ENCODE assay signal across 1 cellular context in the genomic region with DNA sequence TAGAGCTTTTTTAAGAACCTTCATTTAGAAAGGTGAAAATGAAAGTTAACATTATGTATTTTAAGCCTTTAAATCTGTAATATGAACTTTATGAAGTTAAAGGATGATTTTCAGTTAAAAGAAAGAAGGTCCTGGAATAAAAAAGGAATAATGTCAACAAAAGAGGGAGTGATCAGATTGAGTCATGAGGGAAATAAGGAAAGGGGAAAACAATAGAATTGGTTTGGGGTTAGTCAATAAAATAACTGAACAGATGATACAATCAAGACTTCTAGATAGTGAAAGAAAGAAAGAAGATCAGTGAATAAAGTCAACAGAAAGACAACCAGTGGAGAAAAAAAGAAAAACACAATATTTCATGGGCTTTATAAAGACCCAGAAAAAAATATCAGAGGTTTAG.
TF ChIP-seq lines count a peak whose summit lies in the region.

No MANE protein-coding gene starts in this region.

TF ChIP-seq in IMR-90, 13 proteins besides CTCF, POLR2A, EP300 and RAD21:
- TF ChIP-seq SMC3 (IDR thresholded peaks at IDR 0.05; ENCODE audit: low read depth, low read length) (no peak), MAZ (IDR thresholded peaks at IDR 0.05; ENCODE audit: borderline replicate concordance, low read depth, low read length) (no peak), RCOR1 (IDR thresholded peaks at IDR 0.05; ENCODE audit: insufficient replicate concordance, low read length) (no peak), MAFK (IDR thresholded peaks at IDR 0.05; ENCODE audit: low read depth, low read length) (no peak), MXI1 (IDR thresholded peaks at IDR 0.05; ENCODE audit: borderline replicate concordance, low read depth, low read length) (no peak), FOS (IDR thresholded peaks at IDR 0.05; ENCODE audit: low read depth, low read length) (no peak), CHD1 (IDR thresholded peaks at IDR 0.05; ENCODE audit: low read depth, low read length) (no peak), BHLHE40 (IDR thresholded peaks at IDR 0.05; ENCODE audit: low read depth, low read length) (no peak), RFX5 (IDR thresholded peaks at IDR 0.05; ENCODE audit: low read depth, low read length) (no peak), NFE2L2 (IDR thresholded peaks at IDR 0.05; ENCODE audit: low read depth, low read length) (no peak), CEBPB (IDR thresholded peaks at IDR 0.05; ENCODE audit: low read depth, low read length) (no peak)
- TF ChIP-seq, protein P1, sequence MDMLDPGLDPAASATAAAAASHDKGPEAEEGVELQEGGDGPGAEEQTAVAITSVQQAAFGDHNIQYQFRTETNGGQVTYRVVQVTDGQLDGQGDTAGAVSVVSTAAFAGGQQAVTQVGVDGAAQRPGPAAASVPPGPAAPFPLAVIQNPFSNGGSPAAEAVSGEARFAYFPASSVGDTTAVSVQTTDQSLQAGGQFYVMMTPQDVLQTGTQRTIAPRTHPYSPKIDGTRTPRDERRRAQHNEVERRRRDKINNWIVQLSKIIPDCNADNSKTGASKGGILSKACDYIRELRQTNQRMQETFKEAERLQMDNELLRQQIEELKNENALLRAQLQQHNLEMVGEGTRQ (IDR thresholded peaks at IDR 0.05; ENCODE audit: low read depth, low read length), result no peak
- TF ChIP-seq, protein P2, sequence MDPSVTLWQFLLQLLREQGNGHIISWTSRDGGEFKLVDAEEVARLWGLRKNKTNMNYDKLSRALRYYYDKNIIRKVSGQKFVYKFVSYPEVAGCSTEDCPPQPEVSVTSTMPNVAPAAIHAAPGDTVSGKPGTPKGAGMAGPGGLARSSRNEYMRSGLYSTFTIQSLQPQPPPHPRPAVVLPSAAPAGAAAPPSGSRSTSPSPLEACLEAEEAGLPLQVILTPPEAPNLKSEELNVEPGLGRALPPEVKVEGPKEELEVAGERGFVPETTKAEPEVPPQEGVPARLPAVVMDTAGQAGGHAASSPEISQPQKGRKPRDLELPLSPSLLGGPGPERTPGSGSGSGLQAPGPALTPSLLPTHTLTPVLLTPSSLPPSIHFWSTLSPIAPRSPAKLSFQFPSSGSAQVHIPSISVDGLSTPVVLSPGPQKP (IDR thresholded peaks at IDR 0.05; ENCODE audit: borderline replicate concordance, low read depth, low read length), result no peak
